Comparison of ENCODE assay signal across 1 cellular context in genomic region chr1:20521960-20522861, GRCh38.
TF ChIP-seq lines count a peak whose summit lies in the region.

No MANE protein-coding gene starts in this region.

TF ChIP-seq in HepG2, 621 proteins besides CTCF, POLR2A, EP300 and RAD21 (continued from another document):
- TF ChIP-seq GFI1 (CRISPR knock-in tag; IDR thresholded peaks at IDR 0.05; ENCODE audit: borderline replicate concordance) (peak; percentile 50; the same call in 1 of the 2 replicates), KDM2A (CRISPR knock-in tag; IDR thresholded peaks at IDR 0.05; ENCODE audit: borderline replicate concordance, low read depth) (no peak)
